8 cellular contexts compared by ENCODE assay signal in the genomic region with DNA sequence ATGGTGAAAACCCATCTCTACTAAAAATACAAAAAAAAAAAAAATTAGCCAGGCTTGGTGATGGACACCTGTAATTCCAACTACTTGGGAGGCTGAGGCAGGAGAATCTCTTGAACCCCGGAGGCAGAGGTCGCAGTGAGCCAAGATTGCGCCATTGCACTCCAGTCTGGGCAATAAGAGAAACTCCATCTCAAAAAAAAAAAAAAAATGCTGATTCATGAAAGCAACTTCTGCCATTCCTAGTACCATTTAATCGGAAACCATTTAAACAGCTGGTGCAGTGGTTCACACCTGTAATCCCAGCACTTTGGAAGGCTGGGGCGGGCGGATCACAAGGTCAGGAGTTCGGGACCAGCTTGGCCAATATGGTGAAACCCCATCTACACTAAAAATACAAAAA. TPM values are rescaled to one million over a fixed set of nuclear protein-coding genes. Genes with fewer than 3 reads are reported as not detected.
DNase-seq lines count a peak whose midpoint lies in the region; ATAC-seq, FAIRE-seq and TF ChIP-seq lines count a peak whose summit lies in the region.
"Not testable (repeated sequence)": the region's sequence is repeated elsewhere in the genome, so short reads cannot be mapped to it uniquely, and the experiment has no call there.

No MANE protein-coding gene starts in this region.

- ATAC-seq in A549, natural killer cell: not testable (repeated sequence)

- H3K27ac Mint-ChIP-seq in activated CD4-positive, alpha-beta T cell treated with anti-CD3 and anti-CD28 coated beads, Interleukin-2, amount 10 ng/mL, durations not matched to agents 24 days and 14 days; activated naive CD8-positive, alpha-beta T cell: not testable (repeated sequence)
- H3K27ac Mint-ChIP-seq in dendritic cell treated with granulocyte-macrophage colony-stimulating factor and Interleukin-4, amounts not matched to agents 40 ng/mL and 50 ng/mL, for 4 days: peak overlapping the region; percentile 50
- peak overlapping the region; percentile 38 to 78 for H3K27ac Mint-ChIP-seq in natural killer cell

- POLR2A ChIA-PET in A549 (lab: Yijun Ruan, JAX): not testable (repeated sequence)

- H3K4me1 Mint-ChIP-seq in activated CD4-positive, alpha-beta T cell treated with anti-CD3 and anti-CD28 coated beads, Interleukin-2, amount 10 ng/mL, durations not matched to agents 24 days and 14 days: peaks cover 46% of the 10 kb centered on the region
- H3K4me1 Mint-ChIP-seq in activated naive CD8-positive, alpha-beta T cell (ENCODE audit: low read depth): peaks cover 62% of the 10 kb centered on the region
- peaks cover 32% of the 10 kb centered on the region for H3K4me1 Mint-ChIP-seq in dendritic cell treated with granulocyte-macrophage colony-stimulating factor and Interleukin-4, amounts not matched to agents 40 ng/mL and 50 ng/mL, for 4 days (ENCODE audit: low read depth)
- H3K4me1 Mint-ChIP-seq in natural killer cell: peaks cover 54 to 65% of the 10 kb centered on the region in 2 donors

- not testable (repeated sequence) for H3K27me3 ChIP-seq in GM23248 (replicated peaks; ENCODE audit: insufficient read depth); Loucy (ENCODE audit: insufficient read depth, low read length, poor library complexity, severe bottlenecking); sigmoid colon

- 97% methylated on average over 7 of the region's 7 CpGs for WGBS in A549 (ENCODE audit: missing lambda C conversion rate)
- WGBS in GM23248 (ENCODE audit: low coverage in 1 of 2, low lambda C conversion rate in 2 of 2, missing lambda C conversion rate in 2 of 2), 2 experiments: 98 to 99% methylated on average over 7 of the region's 7 CpGs
- 96 to 97% methylated on average over 7 of the region's 7 CpGs for WGBS in sigmoid colon, 2 donors

- not testable (repeated sequence) for H3K4me3 Mint-ChIP-seq in activated CD4-positive, alpha-beta T cell treated with anti-CD3 and anti-CD28 coated beads, Interleukin-2, amount 10 ng/mL, durations not matched to agents 24 days and 14 days; dendritic cell treated with granulocyte-macrophage colony-stimulating factor and Interleukin-4, amounts not matched to agents 40 ng/mL and 50 ng/mL, for 4 days
- peak overlapping the region; percentile 40 for H3K4me3 Mint-ChIP-seq in activated naive CD8-positive, alpha-beta T cell
- H3K4me3 Mint-ChIP-seq in natural killer cell: peak overlapping the region; percentile 66

- DNase-seq in A549 (ENCODE audit: low read depth in 1 of 2, low spot score in 1 of 2); GM23248; natural killer cell; sigmoid colon: not testable (repeated sequence)
- DNase-seq in activated CD4-positive, alpha-beta T cell treated with anti-CD3 and anti-CD28 coated beads, Interleukin-2, amount 10 ng/mL, durations not matched to agents 24 days and 14 days: peak; percentile 51

- not testable (repeated sequence) for H4K20me1 ChIP-seq in GM23248 (ENCODE audit: insufficient read depth)
- peaks cover 88% of the 10 kb centered on the region for H4K20me1 ChIP-seq in Loucy (ENCODE audit: insufficient read depth, low read length, poor library complexity, severe bottlenecking)

- not testable (repeated sequence) for FAIRE-seq in A549 (lab: Jason Lieb, UNC)

- intact Hi-C loops in activated CD4-positive, alpha-beta T cell treated with anti-CD3 and anti-CD28 coated beads, Interleukin-2, amount 10 ng/mL, durations not matched to agents 24 days and 14 days (cut with micrococcal nuclease); dendritic cell treated with granulocyte-macrophage colony-stimulating factor and Interleukin-4, amounts not matched to agents 40 ng/mL and 50 ng/mL, for 4 days (cut with micrococcal nuclease); natural killer cell (cut with micrococcal nuclease); sigmoid colon (cut with DNase I): not testable (repeated sequence)

- not testable (repeated sequence) for H3K9ac ChIP-seq in GM23248; Loucy (ENCODE audit: low read depth, low read length, poor library complexity, severe bottlenecking)

- peaks cover 66% of the 10 kb centered on the region for H3K36me3 Mint-ChIP-seq in activated CD4-positive, alpha-beta T cell treated with anti-CD3 and anti-CD28 coated beads, Interleukin-2, amount 10 ng/mL, durations not matched to agents 24 days and 14 days (ENCODE audit: low read depth)
- peaks cover 14% of the 10 kb centered on the region for H3K36me3 Mint-ChIP-seq in activated naive CD8-positive, alpha-beta T cell
- peaks cover 80% of the 10 kb centered on the region for H3K36me3 Mint-ChIP-seq in dendritic cell treated with granulocyte-macrophage colony-stimulating factor and Interleukin-4, amounts not matched to agents 40 ng/mL and 50 ng/mL, for 4 days (ENCODE audit: low read depth)
- H3K36me3 Mint-ChIP-seq in natural killer cell: peaks cover 13% of the 10 kb centered on the region

- H3K36me3 ChIP-seq in GM23248 (ENCODE audit: low read depth) (peaks cover 56% of the 10 kb centered on the region), Loucy (ENCODE audit: insufficient read depth, low read length) (peaks cover 24% of the 10 kb centered on the region), sigmoid colon (peaks cover 3 to 30% (median 12%) of the 10 kb centered on the region in 4 donors)

- peaks cover 52% of the 10 kb centered on the region for H3K4me1 ChIP-seq in A549
- peaks cover 55% of the 10 kb centered on the region for H3K4me1 ChIP-seq in GM23248 (ENCODE audit: insufficient read depth)
- H3K4me1 ChIP-seq in Loucy (ENCODE audit: insufficient read depth, low read length, poor library complexity, severe bottlenecking): peaks cover 37% of the 10 kb centered on the region
- H3K4me1 ChIP-seq in sigmoid colon: peaks cover 0 to 87% (median 69%) of the 10 kb centered on the region in 4 donors

- not testable (repeated sequence) for H3K4me3 ChIP-seq in A549; GM23248; Loucy (ENCODE audit: low read length, poor library complexity, severe bottlenecking); sigmoid colon

- not testable (repeated sequence) for H3K4me2 ChIP-seq in A549; GM23248 (ENCODE audit: unreplicated experiment)
- H3K4me2 ChIP-seq in Loucy (ENCODE audit: low read depth, low read length, poor library complexity, severe bottlenecking): peak overlapping the region; percentile 98

- TF ChIP-seq POLR2A in A549 (IDR thresholded peaks at IDR 0.05; ENCODE audit: low read length); sigmoid colon (IDR thresholded peaks at IDR 0.05): not testable (repeated sequence)

- CTCF ChIA-PET in A549 (lab: Yijun Ruan, JAX): interaction anchor here (0.6 to 1.6 kb wide), 2 partner anchors 29 to 727 kb away, joined by 3 to 10 read pairs; no protein-coding TSS in a partner anchor

- peaks cover 98% of the 10 kb centered on the region for H3K79me2 ChIP-seq in GM23248 (ENCODE audit: insufficient read depth)
- peaks cover 85% of the 10 kb centered on the region for H3K79me2 ChIP-seq in Loucy (ENCODE audit: insufficient read depth, low read length)

- H3K27ac ChIP-seq in A549: peak overlapping the region in 1 of 2 experiments; percentile 61; a peak in 2 of 6 replicates
- H3K27ac ChIP-seq in GM23248: 0 out of 2 replicates have a peak overlapping the region, but pooled peaks have one; percentile 82
- peak overlapping the region in 3 of 4 donors; percentile 0 to 98 (median 6) for H3K27ac ChIP-seq in sigmoid colon

- not testable (repeated sequence) for H3K9me3 ChIP-seq in A549; GM23248 (ENCODE audit: low read depth); Loucy (ENCODE audit: insufficient read depth, low read depth, low read length); sigmoid colon

- H2AFZ ChIP-seq in GM23248; Loucy (ENCODE audit: low read length): not testable (repeated sequence)

- not testable (repeated sequence) for TF ChIP-seq RAD21 in A549 (conservative IDR thresholded peaks at IDR 0.05 in 1 of 2, IDR thresholded peaks at IDR 0.05 in 1 of 2)

- not testable (repeated sequence) for H3K9me3 Mint-ChIP-seq in activated CD4-positive, alpha-beta T cell treated with anti-CD3 and anti-CD28 coated beads, Interleukin-2, amount 10 ng/mL, durations not matched to agents 24 days and 14 days; activated naive CD8-positive, alpha-beta T cell (ENCODE audit: low read depth); dendritic cell treated with granulocyte-macrophage colony-stimulating factor and Interleukin-4, amounts not matched to agents 40 ng/mL and 50 ng/mL, for 4 days; natural killer cell

- not testable (repeated sequence) for H3K27me3 Mint-ChIP-seq in activated CD4-positive, alpha-beta T cell treated with anti-CD3 and anti-CD28 coated beads, Interleukin-2, amount 10 ng/mL, durations not matched to agents 24 days and 14 days; activated naive CD8-positive, alpha-beta T cell; dendritic cell treated with granulocyte-macrophage colony-stimulating factor and Interleukin-4, amounts not matched to agents 40 ng/mL and 50 ng/mL, for 4 days; natural killer cell (ENCODE audit: low read depth in 2 of 2)

- H3K9me2 ChIP-seq in GM23248 (ENCODE audit: insufficient read depth); Loucy (replicated peaks; ENCODE audit: low read depth, low read length): not testable (repeated sequence)

- in situ Hi-C loops in GM23248 (cut with MboI): not testable (repeated sequence)

- not testable (repeated sequence) for TF ChIP-seq EP300 in A549 (IDR thresholded peaks at IDR 0.05); sigmoid colon (IDR thresholded peaks at IDR 0.05)

- H3F3A ChIP-seq in GM23248 (ENCODE audit: insufficient read depth): peaks cover 53% of the 10 kb centered on the region
- not testable (repeated sequence) for H3F3A ChIP-seq in Loucy (ENCODE audit: low read depth)

- not testable (repeated sequence) for TF ChIP-seq CTCF in A549 (IDR thresholded peaks at IDR 0.05); Loucy (conservative IDR thresholded peaks at IDR 0.05; ENCODE audit: low read length); natural killer cell (IDR thresholded peaks at IDR 0.05); sigmoid colon (IDR thresholded peaks at IDR 0.05)

RNA-seq across cellular contexts. Expression of a gene that starts 5.9 kb away (rescaled TPM):
- polyA plus RNA-seq in A549 (2011; rRNA removed) (38.4 and 55.4 TPM in 2 replicates), A549 (2017; fragmentation: RNase III; extraction: RNeasy Plus Mini Kit Qiagen cat#74134 plus additional on column Dnase treatment) (44.3 to 45.9 TPM (median 45.2 TPM) in 3 replicates), GM23248 (2016; fragmentation: Nextera tagmentation; extraction: Ambion mirVana) (10.5 and 10.7 TPM in 2 replicates), sigmoid colon (10 to 100 TPM; 27.6 to 30.7 (median 28.8) TPM)
- polyA plus RNA-seq in A549 (2012; cell fraction: cytosol; rRNA removed): 16.9 and 17.1 TPM in 2 replicates
- 10.6 and 14.0 TPM in 2 replicates for polyA plus RNA-seq in A549 (2012; cell fraction: nucleus; rRNA removed)
- 51.8 and 53.8 TPM in 2 replicates for polyA minus RNA-seq in A549 (2011; rRNA and poly(A)+ RNA removed)
- 38.7 and 43.4 TPM in 2 replicates for total RNA-seq in GM23248 (2014; rRNA removed; shearing (Covaris generic))
- total RNA-seq in activated CD4-positive, alpha-beta T cell treated with anti-CD3 and anti-CD28 coated beads, Interleukin-2, amount 10 ng/mL, durations not matched to agents 24 days and 14 days: 81.0 and 90.9 TPM in 2 replicates
- total RNA-seq in natural killer cell (100 to 1,000 TPM; 244 to 310 (median 261) TPM), sigmoid colon (100 to 1,000 TPM in 1 of 4 donors, 10 to 100 TPM in 3; 63.3 to 105 (median 66.6) TPM)
